ENCODE assay signal across 8 cellular contexts in genomic region chr7:27185708-27186449, GRCh38. TPM values are rescaled to one million over a fixed set of nuclear protein-coding genes. Genes with fewer than 3 reads are reported as not detected.
A peak's percentile ranks its signal among the peaks of the same experiment; 100 is the strongest.
DNase-seq lines count a peak whose midpoint lies in the region; FAIRE-seq and TF ChIP-seq lines count a peak whose summit lies in the region.

No MANE protein-coding gene starts in this region.

- 11% methylated on average over 30 of the region's 30 CpGs; no CpG with 5 or more reads in 1 of the 2 experiments for WGBS in H1 (ENCODE audit: extremely low coverage in 1 of 2, insufficient coverage in 1 of 2, insufficient read length in 1 of 2, insufficient replicate concordance in 2 of 2, low coverage in 1 of 2, low lambda C conversion rate in 2 of 2, missing lambda C conversion rate in 1 of 2), 2 experiments
- WGBS in prostate gland, result 3% methylated on average over 30 of the region's 30 CpGs

- no peak overlapping the region for H4K91ac ChIP-seq in H1 (replicated peaks; ENCODE audit: insufficient read length, low read length)

- H3K79me2 ChIP-seq in H1 (ENCODE audit: control insufficient read depth in 1 of 2, insufficient read depth in 2 of 2, low read length in 2 of 2), result no peaks in the 10 kb centered on the region

- no peak overlapping the region for H3K4ac ChIP-seq in H1 (replicated peaks; ENCODE audit: insufficient read length, low read depth, low read length)

- no peak overlapping the region for H3K27ac ChIP-seq in Peyer's patch
- H3K27ac ChIP-seq in H1 (ENCODE audit: low read depth, low read length), result no peak overlapping the region
- H3K27ac ChIP-seq in prostate gland, result peak overlapping the region; percentile 96 to 97

- H2AK5ac ChIP-seq in H1 (ENCODE audit: low read depth, low read length), result peak overlapping the region; percentile 78; the same call in 1 of the 2 replicates

- no peak for TF ChIP-seq RAD21 in H1 (IDR thresholded peaks at IDR 0.05 in 1 of 2, conservative IDR thresholded peaks at IDR 0.05 in 1 of 2; ENCODE audit: low read depth in 2 of 2, low read length in 2 of 2)

- H2BK120ac ChIP-seq in H1 (replicated peaks; ENCODE audit: low read depth, low read length), result no peak overlapping the region

- no peak overlapping the region for H2BK5ac ChIP-seq in H1 (ENCODE audit: low read depth, low read length)

- no peak overlapping the region for H4K5ac ChIP-seq in H1 (ENCODE audit: insufficient read length, low read depth, low read length)

- no peak for TF ChIP-seq EP300 in H1 (IDR thresholded peaks at IDR 0.05; ENCODE audit: borderline replicate concordance in 1 of 2, low read depth in 2 of 2, low read length in 2 of 2)

- peak overlapping the region; percentile 75 for H2BK12ac ChIP-seq in H1 (ENCODE audit: low read depth, low read length)

- peaks cover 5 to 40% (median 22%) of the 10 kb centered on the region in 4 donors for H3K4me1 ChIP-seq in Peyer's patch
- H3K4me1 ChIP-seq in H1 (replicated peaks in 1 of 4; ENCODE audit: control insufficient read depth in 3 of 4, insufficient read depth in 4 of 4, low read length in 3 of 4), result peaks cover 0 to 27% (median 16%) of the 10 kb centered on the region in 4 experiments; a peak in 6 of 7 replicates
- peaks cover 15% of the 10 kb centered on the region for H3K4me1 ChIP-seq in prostate gland (replicated peaks)

- no peak overlapping the region for H2AFZ ChIP-seq in H1 (ENCODE audit: low read length)

- peak overlapping the region; percentile 81; the same call in 1 of the 2 replicates for H2BK15ac ChIP-seq in H1 (ENCODE audit: low read length)

- H3K56ac ChIP-seq in H1 (replicated peaks; ENCODE audit: insufficient read length, low read depth, low read length), result no peak overlapping the region

- H3K79me1 ChIP-seq in H1 (ENCODE audit: low read depth, low read length), result no peaks in the 10 kb centered on the region

- peak overlapping the region; percentile 41; the same call in 1 of the 2 replicates for H4K8ac ChIP-seq in H1 (ENCODE audit: extremely low read depth, insufficient read depth, low read length)

- no peak overlapping the region for H3K14ac ChIP-seq in H1 (ENCODE audit: insufficient read length)

- FAIRE-seq in H1 (lab: Jason Lieb, UNC) (no peak), GM12891 (lab: Jason Lieb, UNC) (no peak)

- CTCF ChIA-PET in H1 (lab: Charles Lee; ENCODE audit: partially characterized antibody), result interaction anchor here (0.7 to 9.1 kb wide), 18 partner anchors 9 to 89 kb away, joined by 3 to 64 read pairs (median 4); partner anchors contain the start of genes EVX1, HOXA1 and HOXA5

- no peak for TF ChIP-seq CTCF in Peyer's patch (IDR thresholded peaks at IDR 0.05)
- TF ChIP-seq CTCF in H1 (IDR thresholded peaks at IDR 0.05; ENCODE audit: control extremely low read depth in 1 of 3, insufficient read depth in 1 of 3, low read depth in 1 of 3, low read length in 3 of 3), result no peak
- TF ChIP-seq CTCF in prostate gland (IDR thresholded peaks at IDR 0.05), result no peak

- no peak overlapping the region for H3K23ac ChIP-seq in H1 (ENCODE audit: insufficient read length)

- POLR2A ChIA-PET in H1 (lab: Charles Lee; ENCODE audit: partially characterized antibody), result interaction anchor here (0.7 kb wide), 1 partner anchor 25 kb away, joined by 3 read pairs; no protein-coding TSS in a partner anchor

- H3K36me3 ChIP-seq in Peyer's patch, result no peaks in the 10 kb centered on the region
- peaks cover 0 to 5% (median 0%) of the 10 kb centered on the region in 4 experiments; a peak in 1 of 8 replicates for H3K36me3 ChIP-seq in H1 (ENCODE audit: control insufficient read depth in 2 of 4, insufficient read depth in 4 of 4, low read length in 3 of 4)
- H3K36me3 ChIP-seq in prostate gland, result no peaks in the 10 kb centered on the region

- H3K18ac ChIP-seq in H1 (ENCODE audit: extremely low read depth, low read length), result 0 out of 2 replicates have a peak overlapping the region, but pooled peaks have one; percentile 38

- TF ChIP-seq POLR2A in Peyer's patch (IDR thresholded peaks at IDR 0.05) (no peak), H1 (IDR thresholded peaks at IDR 0.05; ENCODE audit: control extremely low read depth in 1 of 2, low read depth in 2 of 2, low read length in 2 of 2) (no peak), prostate gland (IDR thresholded peaks at IDR 0.05) (no peak), GM12891 (IDR thresholded peaks at IDR 0.05; ENCODE audit: low read depth, low read length) (no peak)

- no peak overlapping the region for H2BK20ac ChIP-seq in H1 (ENCODE audit: low read length)

- H3K4me2 ChIP-seq in H1 (ENCODE audit: insufficient read depth in 1 of 2, low read depth in 2 of 2, low read length in 2 of 2), result peak overlapping the region; percentile 33 to 38; a peak in 2 of 4 replicates

- H3K9ac ChIP-seq in H1 (replicated peaks in 1 of 4; ENCODE audit: extremely low read depth in 1 of 4, low read depth in 3 of 4, low read length in 3 of 4), result no peak overlapping the region

- no peaks in the 10 kb centered on the region for H3K23me2 ChIP-seq in H1 (ENCODE audit: low read depth, low read length)

- no peaks in the 10 kb centered on the region for H3K9me3 ChIP-seq in Peyer's patch
- H3K9me3 ChIP-seq in H1 (ENCODE audit: insufficient read depth in 2 of 2, low read depth in 1 of 2, low read length in 1 of 2), result no peaks in the 10 kb centered on the region; a peak in 1 of 4 replicates
- H3K9me3 ChIP-seq in prostate gland, result no peaks in the 10 kb centered on the region

- peaks cover 37 to 59% of the 10 kb centered on the region in 2 experiments for H4K20me1 ChIP-seq in H1 (replicated peaks in 1 of 2; ENCODE audit: control insufficient read depth in 1 of 2, insufficient read depth in 2 of 2, low read length in 2 of 2)

- intact Hi-C loops in prostate gland (cut with DNase I), result no loop called here

- peak overlapping the region in 1 of 4 donors; percentile 52 for H3K4me3 ChIP-seq in Peyer's patch
- H3K4me3 ChIP-seq in H1 (ENCODE audit: extremely low read depth in 1 of 4, insufficient read depth in 2 of 4, low read depth in 3 of 4, low read length in 4 of 4), result no peak overlapping the region
- H3K4me3 ChIP-seq in prostate gland, result peak overlapping the region; percentile 62 to 90

- peak; percentile 35 for DNase-seq in DMS53 treated with DMSO at 0.1 percent for 48 hours (lab: John Stamatoyannopoulos, UW; ENCODE audit: unreplicated experiment)
- peak in 2 of 3 donors; percentile 44 to 53 for DNase-seq in Peyer's patch
- peak in 1 of 2 experiments; percentile 58 for DNase-seq in H1 (ENCODE audit: low read depth in 1 of 2, low spot score in 2 of 2)
- DNase-seq in prostate gland (ENCODE audit: low spot score), result no peak
- no peak for DNase-seq in iPS-NIHi11 (ENCODE audit: low spot score)
- DNase-seq in globus pallidus (ENCODE audit: low spot score), result no peak
- no peak for DNase-seq in SW 1271 (lab: John Stamatoyannopoulos, UW)
- DNase-seq in GM12891 (ENCODE audit: insufficient read length, low spot score), result no peak

- H3K27me3 ChIP-seq in Peyer's patch, result peaks cover 8 to 71% of the 10 kb centered on the region in 2 donors
- peaks cover 97 to 100% (median 99%) of the 10 kb centered on the region in 4 experiments for H3K27me3 ChIP-seq in H1 (replicated peaks in 1 of 4; ENCODE audit: control insufficient read depth in 3 of 4, extremely low read depth in 1 of 4, insufficient read depth in 3 of 4, low read length in 3 of 4)
- H3K27me3 ChIP-seq in prostate gland (replicated peaks; ENCODE audit: insufficient read depth), result no peaks in the 10 kb centered on the region

RNA-seq across cellular contexts. Expression of gene HOXA11, which starts 0.8 kb away (rescaled TPM):
- not detected for total RNA-seq in Peyer's patch
- not detected in 2 replicates for total RNA-seq in H1 (2021; fragmentation: NEBNext Ultra II Directional; extraction: Animal tissue kit (Norgen Biotek cat#: 25700))
- polyA plus RNA-seq in H1 (2011; rRNA removed), result not detected in 2 replicates
- not detected for polyA plus RNA-seq in H1 (2011; cell fraction: cytosol; rRNA removed)
- not detected for polyA plus RNA-seq in H1 (2011; cell fraction: nucleus; rRNA removed)
- not detected in 4 replicates for polyA plus RNA-seq in H1 (2012, experiment 1 of 2)
- not detected for polyA plus RNA-seq in H1 (2012, experiment 2 of 2)
- not detected for polyA plus RNA-seq in H1 (2013, experiment 1 of 2)
- not detected for polyA plus RNA-seq in H1 (2013, experiment 2 of 2)
- polyA minus RNA-seq in H1 (2011; rRNA and poly(A)+ RNA removed), result not detected in 2 replicates
- polyA minus RNA-seq in H1 (2011; cell fraction: cytosol; rRNA and poly(A)+ RNA removed), result not detected
- not detected for polyA minus RNA-seq in H1 (2011; cell fraction: nucleus; rRNA and poly(A)+ RNA removed)
- 1 to 10 TPM; 8.5 to 9.8 TPM for total RNA-seq in prostate gland
- polyA plus RNA-seq in GM12891 (2012; ENCODE audit: low read depth, missing spikeins), result not detected

RNA-seq across cellular contexts. Expression of gene HOXA10, which starts 11.8 kb away (rescaled TPM):
- 10 to 100 TPM; 15.7 to 28.4 (median 19.8) TPM for total RNA-seq in Peyer's patch
- total RNA-seq in H1 (2021; fragmentation: NEBNext Ultra II Directional; extraction: Animal tissue kit (Norgen Biotek cat#: 25700)), result not detected in 2 replicates
- polyA plus RNA-seq in H1 (2011; rRNA removed), result not detected in 2 replicates
- polyA plus RNA-seq in H1 (2011; cell fraction: cytosol; rRNA removed), result not detected
- polyA plus RNA-seq in H1 (2011; cell fraction: nucleus; rRNA removed), result not detected
- polyA plus RNA-seq in H1 (2012, experiment 1 of 2), result not detected in 4 replicates
- polyA plus RNA-seq in H1 (2012, experiment 2 of 2), result not detected
- not detected for polyA plus RNA-seq in H1 (2013, experiment 1 of 2)
- polyA plus RNA-seq in H1 (2013, experiment 2 of 2), result not detected
- polyA minus RNA-seq in H1 (2011; rRNA and poly(A)+ RNA removed), result not detected in 2 replicates
- polyA minus RNA-seq in H1 (2011; cell fraction: cytosol; rRNA and poly(A)+ RNA removed), result not detected
- polyA minus RNA-seq in H1 (2011; cell fraction: nucleus; rRNA and poly(A)+ RNA removed), result not detected
- total RNA-seq in prostate gland, result 10 to 100 TPM; 25.8 to 65.6 TPM
- not detected for polyA plus RNA-seq in GM12891 (2012; ENCODE audit: low read depth, missing spikeins)

RNA-seq across cellular contexts. Expression of gene HOXA13, which starts 14.0 kb away (rescaled TPM):
- total RNA-seq in Peyer's patch (not detected), prostate gland (10 to 100 TPM; 19.1 to 50.4 TPM)
- total RNA-seq in H1 (2021; fragmentation: NEBNext Ultra II Directional; extraction: Animal tissue kit (Norgen Biotek cat#: 25700)), result not detected in 2 replicates
- not detected in 2 replicates for polyA plus RNA-seq in H1 (2011; rRNA removed)
- not detected for polyA plus RNA-seq in H1 (2011; cell fraction: cytosol; rRNA removed)
- not detected for polyA plus RNA-seq in H1 (2011; cell fraction: nucleus; rRNA removed)
- 0.07 TPM in 1 of 4 replicates, not detected in the others for polyA plus RNA-seq in H1 (2012, experiment 1 of 2)
- not detected for polyA plus RNA-seq in H1 (2012, experiment 2 of 2)
- not detected for polyA plus RNA-seq in H1 (2013, experiment 1 of 2)
- not detected for polyA plus RNA-seq in H1 (2013, experiment 2 of 2)
- polyA minus RNA-seq in H1 (2011; rRNA and poly(A)+ RNA removed), result not detected in 2 replicates
- polyA minus RNA-seq in H1 (2011; cell fraction: cytosol; rRNA and poly(A)+ RNA removed), result not detected
- polyA minus RNA-seq in H1 (2011; cell fraction: nucleus; rRNA and poly(A)+ RNA removed), result not detected
- not detected for polyA plus RNA-seq in GM12891 (2012; ENCODE audit: low read depth, missing spikeins)

RNA-seq across cellular contexts. Expression of gene HOXA9, which starts 20.5 kb away (rescaled TPM):
- 10 to 100 TPM; 25.7 to 71.2 (median 46.1) TPM for total RNA-seq in Peyer's patch
- total RNA-seq in H1 (2021; fragmentation: NEBNext Ultra II Directional; extraction: Animal tissue kit (Norgen Biotek cat#: 25700)), result not detected in 2 replicates
- polyA plus RNA-seq in H1 (2011; rRNA removed), result not detected in 2 replicates
- not detected for polyA plus RNA-seq in H1 (2011; cell fraction: cytosol; rRNA removed)
- not detected for polyA plus RNA-seq in H1 (2011; cell fraction: nucleus; rRNA removed)
- polyA plus RNA-seq in H1 (2012, experiment 1 of 2), result not detected in 4 replicates
- not detected for polyA plus RNA-seq in H1 (2012, experiment 2 of 2)
- not detected for polyA plus RNA-seq in H1 (2013, experiment 1 of 2)
- not detected for polyA plus RNA-seq in H1 (2013, experiment 2 of 2)
- polyA minus RNA-seq in H1 (2011; rRNA and poly(A)+ RNA removed), result not detected in 2 replicates
- not detected for polyA minus RNA-seq in H1 (2011; cell fraction: cytosol; rRNA and poly(A)+ RNA removed)
- polyA minus RNA-seq in H1 (2011; cell fraction: nucleus; rRNA and poly(A)+ RNA removed), result not detected
- 10 to 100 TPM; 14.7 to 57.0 TPM for total RNA-seq in prostate gland
- polyA plus RNA-seq in GM12891 (2012; ENCODE audit: low read depth, missing spikeins), result not detected

RNA-seq across cellular contexts. Expression of gene HOXA7, which starts 29.4 kb away (rescaled TPM):
- total RNA-seq in Peyer's patch, result 10 to 100 TPM in 1 of 4 donors, 1 to 10 TPM in 3; 3.3 to 11.8 (median 5.7) TPM
- not detected in 2 replicates for total RNA-seq in H1 (2021; fragmentation: NEBNext Ultra II Directional; extraction: Animal tissue kit (Norgen Biotek cat#: 25700))
- polyA plus RNA-seq in H1 (2011; rRNA removed), result 0.03 TPM in 1 of 2 replicates, not detected in the other
- polyA plus RNA-seq in H1 (2011; cell fraction: cytosol; rRNA removed), result not detected
- polyA plus RNA-seq in H1 (2011; cell fraction: nucleus; rRNA removed), result not detected
- not detected in 4 replicates for polyA plus RNA-seq in H1 (2012, experiment 1 of 2)
- not detected for polyA plus RNA-seq in H1 (2012, experiment 2 of 2)
- polyA plus RNA-seq in H1 (2013, experiment 1 of 2), result 0.02 TPM
- 0.02 TPM for polyA plus RNA-seq in H1 (2013, experiment 2 of 2)
- polyA minus RNA-seq in H1 (2011; rRNA and poly(A)+ RNA removed), result not detected in 2 replicates
- polyA minus RNA-seq in H1 (2011; cell fraction: cytosol; rRNA and poly(A)+ RNA removed), result not detected
- polyA minus RNA-seq in H1 (2011; cell fraction: nucleus; rRNA and poly(A)+ RNA removed), result not detected
- total RNA-seq in prostate gland, result 1 to 10 TPM; 2.2 to 4.6 TPM
- polyA plus RNA-seq in GM12891 (2012; ENCODE audit: low read depth, missing spikeins), result not detected

Comparison
In these comparisons a context has a peak if more than half of its experiments do, and no peak if none do; other contexts are left out.
1. DNase-seq: peak in DMS53 treated with DMSO at 0.1 percent for 48 hours (single experiment) and Peyer's patch (2 of 3); none in prostate gland (single experiment), iPS-NIHi11 (single experiment), globus pallidus (single experiment), SW 1271 (0 of 2) and GM12891 (single experiment).
2. H3K27ac ChIP-seq: peak in prostate gland (2 of 2); none in Peyer's patch (0 of 4) and H1 (single experiment).
3. H3K4me3 ChIP-seq: peak in prostate gland (2 of 2); none in H1 (0 of 4).
4. RNA of gene HOXA10, which starts 11.8 kb away (total RNA-seq): 25.8 to 65.6 TPM in prostate gland and 15.7 to 28.4 TPM in Peyer's patch; not detected in H1; every median in the first group is over 10 times any median in the second.
5. RNA of gene HOXA13, which starts 14.0 kb away (total RNA-seq): 19.1 to 50.4 TPM in prostate gland; not detected in Peyer's patch and not detected in H1; every median in the first group is over 10 times any median in the second.